In genomic region chr3:87206070-87206469, GRCh38 we compare ENCODE assay signal across 1 cellular context.
A peak's percentile ranks its signal among the peaks of the same experiment; 100 is the strongest.
TF ChIP-seq lines count a peak whose summit lies in the region.

No MANE protein-coding gene starts in this region.

TF ChIP-seq in HepG2, 621 proteins besides CTCF, POLR2A, EP300 and RAD21 (continued from another document):
- TF ChIP-seq TEF (CRISPR knock-in tag; IDR thresholded peaks at IDR 0.05) (0 out of 2 replicates have a peak, but pooled peaks have one; percentile 15), HNRNPUL1 (IDR thresholded peaks at IDR 0.05; ENCODE audit: low read depth, low read length) (no peak), ZNF747 (CRISPR knock-in tag; IDR thresholded peaks at IDR 0.05; ENCODE audit: borderline replicate concordance) (no peak), ZNF567 (CRISPR knock-in tag; IDR thresholded peaks at IDR 0.05; ENCODE audit: borderline replicate concordance) (no peak), TOPORS (CRISPR knock-in tag; IDR thresholded peaks at IDR 0.05) (no peak), DNMT3B (CRISPR knock-in tag; conservative IDR thresholded peaks at IDR 0.05) (no peak), TARDBP (CRISPR knock-in tag; IDR thresholded peaks at IDR 0.05) (no peak), GATAD1 (CRISPR knock-in tag; IDR thresholded peaks at IDR 0.05) (0 out of 2 replicates have a peak, but pooled peaks have one; percentile 13), NFKBIZ (CRISPR knock-in tag; IDR thresholded peaks at IDR 0.05) (no peak)
